25 cellular contexts compared by ENCODE assay signal in genomic region chr2:151518802-151519201, GRCh38.
DNase-seq lines count a peak whose midpoint lies in the region; ATAC-seq and TF ChIP-seq lines count a peak whose summit lies in the region.
"Had no signal": no experiment of that assay in that cellular context is flagged by ENCODE, and none has a peak within 500 bp of the region (broad histone marks: within the 10 kb centered on the region; RNA-seq: fewer than 3 reads in every experiment).

No MANE protein-coding gene starts in this region.

- no peak overlapping the region for H3K4me2 ChIP-seq in GM23248 (ENCODE audit: unreplicated experiment)

- TF ChIP-seq POLR2A in gastrocnemius medialis (IDR thresholded peaks at IDR 0.05): no peak

- H3K9me3 ChIP-seq in GM23248 (ENCODE audit: low read depth) (no peaks in the 10 kb centered on the region), RWPE2 (ENCODE audit: severe bottlenecking) (no peaks in the 10 kb centered on the region), gastrocnemius medialis (no peaks in the 10 kb centered on the region)
- H3K9me3 ChIP-seq: MG63, right atrium auricular region, thoracic aorta, vagina had no signal

- H3K36me3 ChIP-seq in GM23248 (ENCODE audit: low read depth) (no peaks in the 10 kb centered on the region), RWPE2 (ENCODE audit: low read depth) (no peaks in the 10 kb centered on the region), gastrocnemius medialis (peaks cover 8 to 100% of the 10 kb centered on the region in 2 donors)
- H3K36me3 ChIP-seq: MG63, thoracic aorta, vagina had no signal

- TF ChIP-seq CTCF in RWPE2 (IDR thresholded peaks at IDR 0.05; ENCODE audit: poor library complexity, severe bottlenecking): no peak
- no peak for TF ChIP-seq CTCF in epithelial cell of proximal tubule (conservative IDR thresholded peaks at IDR 0.05; ENCODE audit: low read depth, low read length)
- no peak for TF ChIP-seq CTCF in gastrocnemius medialis (IDR thresholded peaks at IDR 0.05 in 4 of 5, conservative IDR thresholded peaks at IDR 0.05 in 1 of 5)

- H3K79me2 ChIP-seq in GM23248 (ENCODE audit: insufficient read depth): no peaks in the 10 kb centered on the region

- peak; percentile 31; the same call in 1 of the 3 replicates for ATAC-seq in RWPE2 (ENCODE audit: low read depth)
- ATAC-seq in gastrocnemius medialis: peak; percentile 71 to 78
- no peak for ATAC-seq in GM19397 (IDR thresholded peaks at IDR 0.05; ENCODE audit: unreplicated experiment)
- no peak for ATAC-seq in GM19463 (IDR thresholded peaks at IDR 0.05; ENCODE audit: unreplicated experiment)
- ATAC-seq: left ventricle myocardium superior; stimulated activated naive B cell treated with anti-CD40 and anti-IgM and Interleukin-4, amounts not matched to agents 10 μg/mL and 1 μg/mL and 100 μg/mL, for 72 hours; WTC11 had no signal

- H3K27ac ChIP-seq in GM23248 (no peak overlapping the region), RWPE2 (ENCODE audit: poor library complexity, severe bottlenecking) (no peak overlapping the region), gastrocnemius medialis (peak overlapping the region; percentile 0 to 76 (median 54)), caudate nucleus (ENCODE audit: low read depth, low read length) (no peak overlapping the region)
- H3K27ac ChIP-seq: C4-2B, right atrium auricular region, thoracic aorta, vagina had no signal

- H3K4me3 ChIP-seq in GM23248 (no peak overlapping the region), RWPE2 (ENCODE audit: severe bottlenecking) (no peak overlapping the region), epithelial cell of proximal tubule (ENCODE audit: low read depth, low read length) (no peak overlapping the region), gastrocnemius medialis (no peak overlapping the region)
- H3K4me3 ChIP-seq: MG63, right atrium auricular region, thoracic aorta, vagina had no signal

- WGBS in GM23248 (ENCODE audit: low coverage in 1 of 2, low lambda C conversion rate in 2 of 2, missing lambda C conversion rate in 2 of 2), 2 experiments: 78 to 79% methylated on average over 3 of the region's 3 CpGs

- intact Hi-C loops in gastrocnemius medialis (cut with DNase I; ENCODE audit: low total_unique reads): no loop called here

- DNase-seq in GM23248 (peak; percentile 3), RWPE2 (ENCODE audit: low spot score) (no peak), epithelial cell of proximal tubule (ENCODE audit: low read depth) (peak; percentile 73), gastrocnemius medialis (no peak), RPMI8226 (no peak), caudate nucleus (lab: John Stamatoyannopoulos, UW) (no peak)
- DNase-seq: activated CD4-positive, alpha-beta T cell treated with anti-CD3 and anti-CD28 coated beads, Interleukin-2, amount 50 U/mL, for 4 hours; left ventricle myocardium superior; MG63; NCI-H1417 treated with DMSO at 0.1 percent for 48 hours; NCI-H2081 treated with DMSO at 0.1 percent for 48 hours; NCI-H345; NCI-H774; Right ventricle myocardium superior; stimulated activated CD4-positive, alpha-beta T cell treated with anti-CD3 and anti-CD28 coated beads, Interleukin-4, amount 100 ng/mL, for 24 hours; stimulated activated naive B cell treated with anti-CD40 and anti-IgM and Interleukin-4, amounts not matched to agents 10 μg/mL and 1 μg/mL and 100 μg/mL, for 72 hours; SW 1271; T1000 had no signal

- H3K27me3 ChIP-seq in GM23248 (replicated peaks; ENCODE audit: insufficient read depth): no peaks in the 10 kb centered on the region
- no peaks in the 10 kb centered on the region for H3K27me3 ChIP-seq in RWPE2 (ENCODE audit: insufficient read depth, poor library complexity, severe bottlenecking)
- no peaks in the 10 kb centered on the region for H3K27me3 ChIP-seq in gastrocnemius medialis
- H3K27me3 ChIP-seq: MG63, right atrium auricular region, vagina had no signal

- H2AFZ ChIP-seq in GM23248: no peak overlapping the region

- no peaks in the 10 kb centered on the region for H3K9me2 ChIP-seq in GM23248 (ENCODE audit: insufficient read depth)

- in situ Hi-C loops in GM23248 (cut with MboI): no loop called here
- in situ Hi-C loops in gastrocnemius medialis (cut with MboI; ENCODE audit: low sequenced_read_pairs in 4 of 4): no loop called here

- no peaks in the 10 kb centered on the region for H3F3A ChIP-seq in GM23248 (ENCODE audit: insufficient read depth)

- no peaks in the 10 kb centered on the region for H3K4me1 ChIP-seq in GM23248 (ENCODE audit: insufficient read depth)
- no peaks in the 10 kb centered on the region for H3K4me1 ChIP-seq in RWPE2 (ENCODE audit: insufficient read depth, poor library complexity, severe bottlenecking)
- H3K4me1 ChIP-seq in gastrocnemius medialis: no peaks in the 10 kb centered on the region
- H3K4me1 ChIP-seq: right atrium auricular region, vagina had no signal

- no peaks in the 10 kb centered on the region for H4K20me1 ChIP-seq in GM23248 (ENCODE audit: insufficient read depth)

- H3K9ac ChIP-seq in GM23248: no peak overlapping the region

Comparison
In these comparisons a context has a peak if more than half of its experiments do, and no peak if none do; other contexts are left out.
1. DNase-seq: peak in GM23248 (single experiment) and epithelial cell of proximal tubule (single experiment); none in RWPE2 (single experiment), gastrocnemius medialis (0 of 2), RPMI8226 (single experiment) and caudate nucleus (0 of 61).
2. H3K27ac ChIP-seq: peak in gastrocnemius medialis (4 of 4); none in GM23248 (single experiment), RWPE2 (single experiment) and caudate nucleus (single experiment).
3. ATAC-seq: peak in RWPE2 (single experiment) and gastrocnemius medialis (2 of 2); none in GM19397 (single experiment) and GM19463 (single experiment).